ENCODE assay signal across 8 cellular contexts in genomic region chr19:43618921-43619261, GRCh38. TPM values are rescaled to one million over a fixed set of nuclear protein-coding genes. Genes with fewer than 3 reads are reported as not detected.
A peak's percentile ranks its signal among the peaks of the same experiment; 100 is the strongest.
DNase-seq lines count a peak whose midpoint lies in the region; ATAC-seq and TF ChIP-seq lines count a peak whose summit lies in the region.

No MANE protein-coding gene starts in this region.

- H3K27ac ChIP-seq in epithelial cell of prostate (peak overlapping the region; percentile 75), urinary bladder (ENCODE audit: low read depth) (peak overlapping the region; percentile 77)

- ATAC-seq in HG02588 (IDR thresholded peaks at IDR 0.05; ENCODE audit: unreplicated experiment) (peak; percentile 27), WTC11 (peak; percentile 14)
- peak; percentile 13 to 38 for ATAC-seq in naive thymus-derived CD8-positive, alpha-beta T cell

- peak overlapping the region; percentile 69 for H3K4me3 ChIP-seq in urinary bladder (ENCODE audit: low read depth, low read length)

- no peaks in the 10 kb centered on the region for H3K4me1 ChIP-seq in urinary bladder (ENCODE audit: insufficient read depth)

- H3K27me3 Mint-ChIP-seq in WTC11 (ENCODE audit: low read depth): no peaks in the 10 kb centered on the region
- no peaks in the 10 kb centered on the region for H3K27me3 Mint-ChIP-seq in naive thymus-derived CD8-positive, alpha-beta T cell

- WGBS in urinary bladder: under 1% methylated on average over 14 of the region's 14 CpGs

- H3K4me1 Mint-ChIP-seq in WTC11: peaks cover 18% of the 10 kb centered on the region
- peaks cover 21 to 54% (median 38%) of the 10 kb centered on the region in 4 donors for H3K4me1 Mint-ChIP-seq in naive thymus-derived CD8-positive, alpha-beta T cell

- no peaks in the 10 kb centered on the region for H3K36me3 ChIP-seq in urinary bladder (ENCODE audit: insufficient read depth)

- DNase-seq in NCI-H2107 treated with DMSO at 0.1 percent for 48 hours (lab: John Stamatoyannopoulos, UW; ENCODE audit: unreplicated experiment) (peak; percentile 37), NCI-H2107 (lab: John Stamatoyannopoulos, UW) (no peak), NCI-H1436 treated with DMSO at 0.1 percent for 48 hours (lab: John Stamatoyannopoulos, UW) (peak; percentile 31), WTC11 (ENCODE audit: low spot score) (no peak), epithelial cell of prostate (ENCODE audit: low read depth, low spot score) (no peak)
- DNase-seq in naive thymus-derived CD8-positive, alpha-beta T cell: peak in 6 of 10 donors; percentile 13 to 40 (median 32)

- peak overlapping the region; percentile 74 for H3K4me3 Mint-ChIP-seq in WTC11
- peak overlapping the region; percentile 95 to 99 (median 98) for H3K4me3 Mint-ChIP-seq in naive thymus-derived CD8-positive, alpha-beta T cell

- TF ChIP-seq CTCF in WTC11 (IDR thresholded peaks at IDR 0.05): no peak

- POLR2A ChIA-PET in WTC11 (lab: Charles Lee): no interaction called here
- POLR2A ChIA-PET in naive thymus-derived CD8-positive, alpha-beta T cell (lab: Charles Lee): interaction anchor here (2.1 kb wide), 1 partner anchor 22 kb away, joined by 15 read pairs; the partner anchor contains the start of gene ZNF576

- H3K27ac Mint-ChIP-seq in WTC11: peak overlapping the region; percentile 91
- peak overlapping the region; percentile 92 to 99 (median 96) for H3K27ac Mint-ChIP-seq in naive thymus-derived CD8-positive, alpha-beta T cell

- H3K9me3 Mint-ChIP-seq in WTC11: 0 out of 2 replicates have a peak, but pooled peaks cover 5% of the 10 kb centered on the region
- no peaks in the 10 kb centered on the region for H3K9me3 Mint-ChIP-seq in naive thymus-derived CD8-positive, alpha-beta T cell

- CTCF ChIA-PET in WTC11 (lab: Charles Lee): interaction anchor here (1.6 kb wide), 1 partner anchor 50 kb away, joined by 3 read pairs; no protein-coding TSS in a partner anchor

- peaks cover 5% of the 10 kb centered on the region for H3K36me3 Mint-ChIP-seq in WTC11
- peaks cover 0 to 5% (median 0%) of the 10 kb centered on the region in 3 donors for H3K36me3 Mint-ChIP-seq in naive thymus-derived CD8-positive, alpha-beta T cell

TF ChIP-seq in WTC11, 78 proteins besides CTCF, POLR2A, EP300 and RAD21:
- TF ChIP-seq FOXK1 (CRISPR knock-in tag; IDR thresholded peaks at IDR 0.05) (peak; percentile 33; the same call in 1 of the 2 replicates), SMAD3 (CRISPR knock-in tag; IDR thresholded peaks at IDR 0.05; ENCODE audit: borderline replicate concordance) (0 out of 2 replicates have a peak, but pooled peaks have one; percentile 48), ATF3 (CRISPR knock-in tag; conservative IDR thresholded peaks at IDR 0.05) (no peak), ARID4B (CRISPR knock-in tag; IDR thresholded peaks at IDR 0.05; ENCODE audit: borderline replicate concordance) (0 out of 2 replicates have a peak, but pooled peaks have one; percentile 33)
- TF ChIP-seq, protein P1, sequence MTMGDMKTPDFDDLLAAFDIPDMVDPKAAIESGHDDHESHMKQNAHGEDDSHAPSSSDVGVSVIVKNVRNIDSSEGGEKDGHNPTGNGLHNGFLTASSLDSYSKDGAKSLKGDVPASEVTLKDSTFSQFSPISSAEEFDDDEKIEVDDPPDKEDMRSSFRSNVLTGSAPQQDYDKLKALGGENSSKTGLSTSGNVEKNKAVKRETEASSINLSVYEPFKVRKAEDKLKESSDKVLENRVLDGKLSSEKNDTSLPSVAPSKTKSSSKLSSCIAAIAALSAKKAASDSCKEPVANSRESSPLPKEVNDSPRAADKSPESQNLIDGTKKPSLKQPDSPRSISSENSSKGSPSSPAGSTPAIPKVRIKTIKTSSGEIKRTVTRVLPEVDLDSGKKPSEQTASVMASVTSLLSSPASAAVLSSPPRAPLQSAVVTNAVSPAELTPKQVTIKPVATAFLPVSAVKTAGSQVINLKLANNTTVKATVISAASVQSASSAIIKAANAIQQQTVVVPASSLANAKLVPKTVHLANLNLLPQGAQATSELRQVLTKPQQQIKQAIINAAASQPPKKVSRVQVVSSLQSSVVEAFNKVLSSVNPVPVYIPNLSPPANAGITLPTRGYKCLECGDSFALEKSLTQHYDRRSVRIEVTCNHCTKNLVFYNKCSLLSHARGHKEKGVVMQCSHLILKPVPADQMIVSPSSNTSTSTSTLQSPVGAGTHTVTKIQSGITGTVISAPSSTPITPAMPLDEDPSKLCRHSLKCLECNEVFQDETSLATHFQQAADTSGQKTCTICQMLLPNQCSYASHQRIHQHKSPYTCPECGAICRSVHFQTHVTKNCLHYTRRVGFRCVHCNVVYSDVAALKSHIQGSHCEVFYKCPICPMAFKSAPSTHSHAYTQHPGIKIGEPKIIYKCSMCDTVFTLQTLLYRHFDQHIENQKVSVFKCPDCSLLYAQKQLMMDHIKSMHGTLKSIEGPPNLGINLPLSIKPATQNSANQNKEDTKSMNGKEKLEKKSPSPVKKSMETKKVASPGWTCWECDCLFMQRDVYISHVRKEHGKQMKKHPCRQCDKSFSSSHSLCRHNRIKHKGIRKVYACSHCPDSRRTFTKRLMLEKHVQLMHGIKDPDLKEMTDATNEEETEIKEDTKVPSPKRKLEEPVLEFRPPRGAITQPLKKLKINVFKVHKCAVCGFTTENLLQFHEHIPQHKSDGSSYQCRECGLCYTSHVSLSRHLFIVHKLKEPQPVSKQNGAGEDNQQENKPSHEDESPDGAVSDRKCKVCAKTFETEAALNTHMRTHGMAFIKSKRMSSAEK (CRISPR knock-in tag; IDR thresholded peaks at IDR 0.05; ENCODE audit: borderline replicate concordance): 0 out of 2 replicates have a peak, but pooled peaks have one; percentile 45

RNA-seq across cellular contexts. Expression of gene ZNF428, which starts 0.5 kb away (rescaled TPM):
- 19.2 to 20.1 TPM (median 20.0 TPM) in 3 replicates for total RNA-seq in WTC11 (2021)
- total RNA-seq in naive thymus-derived CD8-positive, alpha-beta T cell: 10 to 100 TPM; 31.2 to 31.6 TPM
- 10 to 100 TPM; 16.5 to 20.6 (median 18.3) TPM for polyA plus RNA-seq in naive thymus-derived CD8-positive, alpha-beta T cell
- 27.4 TPM for total RNA-seq in urinary bladder
- 51.5 TPM for polyA plus RNA-seq in urinary bladder

RNA-seq across cellular contexts. Expression of gene SRRM5, which starts 7.0 kb away (rescaled TPM):
- total RNA-seq in WTC11 (2021): 0.34 to 0.44 TPM (median 0.42 TPM) in 3 replicates
- 1 to 10 TPM; 1.4 TPM for total RNA-seq in naive thymus-derived CD8-positive, alpha-beta T cell
- under 1 TPM in 2 of 3 donors, not detected in 1; 0.08 to 0.94 TPM for polyA plus RNA-seq in naive thymus-derived CD8-positive, alpha-beta T cell
- not detected for total RNA-seq in urinary bladder
- 0.23 TPM for polyA plus RNA-seq in urinary bladder

RNA-seq across cellular contexts. Expression of gene CADM4, which starts 20.8 kb away (rescaled TPM):
- total RNA-seq in WTC11 (2021) (12.2 to 13.3 TPM (median 12.4 TPM) in 3 replicates), urinary bladder (8.7 TPM)
- under 1 TPM; 0.39 to 0.63 TPM for total RNA-seq in naive thymus-derived CD8-positive, alpha-beta T cell
- not detected for polyA plus RNA-seq in naive thymus-derived CD8-positive, alpha-beta T cell
- polyA plus RNA-seq in urinary bladder: 13.3 TPM

RNA-seq across cellular contexts. Expression of gene ZNF576, which starts 22.5 kb away (rescaled TPM):
- 15.9 to 18.5 TPM (median 16.5 TPM) in 3 replicates for total RNA-seq in WTC11 (2021)
- total RNA-seq in naive thymus-derived CD8-positive, alpha-beta T cell: 10 to 100 TPM; 17.1 to 17.8 TPM
- 10 to 100 TPM in 1 of 3 donors, 1 to 10 TPM in 2; 6.2 to 10.4 (median 9.3) TPM for polyA plus RNA-seq in naive thymus-derived CD8-positive, alpha-beta T cell
- total RNA-seq in urinary bladder: 5.1 TPM
- polyA plus RNA-seq in urinary bladder: 19.2 TPM

RNA-seq across cellular contexts. Expression of gene IRGQ, which starts 23.0 kb away (rescaled TPM):
- 33.6 to 38.1 TPM (median 35.5 TPM) in 3 replicates for total RNA-seq in WTC11 (2021)
- total RNA-seq in naive thymus-derived CD8-positive, alpha-beta T cell: 10 to 100 TPM; 14.9 to 15.7 TPM
- 1 to 10 TPM in 1 of 3 donors, under 1 TPM in 2; 0.37 to 1.1 (median 0.82) TPM for polyA plus RNA-seq in naive thymus-derived CD8-positive, alpha-beta T cell
- total RNA-seq in urinary bladder: 26.2 TPM
- 5.9 TPM for polyA plus RNA-seq in urinary bladder

Comparison
In these comparisons a context has a peak if more than half of its experiments do, and no peak if none do; other contexts are left out.
1. DNase-seq: peak in NCI-H2107 treated with DMSO at 0.1 percent for 48 hours (single experiment), NCI-H1436 treated with DMSO at 0.1 percent for 48 hours (single experiment) and naive thymus-derived CD8-positive, alpha-beta T cell (6 of 10); none in NCI-H2107 (single experiment), WTC11 (single experiment) and epithelial cell of prostate (single experiment).
2. Peak in every context shown above with its lines, with median percentiles within 50 percentile points of each other: ATAC-seq.